In genomic region chr1:17502326-17502778, GRCh38 we compare ENCODE assay signal across 1 cellular context.
TF ChIP-seq lines count a peak whose summit lies in the region.

No MANE protein-coding gene starts in this region.

TF ChIP-seq in HepG2, 621 proteins besides CTCF, POLR2A, EP300 and RAD21 (continued from another document and continues in another):
- no peak for TF ChIP-seq ZHX2 (IDR thresholded peaks at IDR 0.05; ENCODE audit: low read depth)
- no peak for TF ChIP-seq ZHX2 (CRISPR knock-in tag; IDR thresholded peaks at IDR 0.05; ENCODE audit: borderline replicate concordance)
- TF ChIP-seq ZHX1 (CRISPR knock-in tag; IDR thresholded peaks at IDR 0.05; ENCODE audit: low read depth): no peak
- no peak for TF ChIP-seq ZNF616 (CRISPR knock-in tag; IDR thresholded peaks at IDR 0.05; ENCODE audit: low read depth)
- no peak for TF ChIP-seq ZNF703 (CRISPR knock-in tag; IDR thresholded peaks at IDR 0.05; ENCODE audit: borderline replicate concordance)
- no peak for TF ChIP-seq ZNF20 (CRISPR knock-in tag; IDR thresholded peaks at IDR 0.05)
- TF ChIP-seq ZNF710 (CRISPR knock-in tag; IDR thresholded peaks at IDR 0.05; ENCODE audit: borderline replicate concordance): no peak
- no peak for TF ChIP-seq ZNF781 (CRISPR knock-in tag; IDR thresholded peaks at IDR 0.05; ENCODE audit: borderline replicate concordance, not compliant biosample characterization)
- TF ChIP-seq SP140L (CRISPR knock-in tag; IDR thresholded peaks at IDR 0.05; ENCODE audit: borderline replicate concordance): no peak
- no peak for TF ChIP-seq ATF4 (CRISPR knock-in tag; IDR thresholded peaks at IDR 0.05)
- TF ChIP-seq THAP11 (CRISPR knock-in tag; IDR thresholded peaks at IDR 0.05): no peak
- TF ChIP-seq ZNF562 (CRISPR knock-in tag; IDR thresholded peaks at IDR 0.05; ENCODE audit: borderline replicate concordance): no peak
- TF ChIP-seq TERF1 (CRISPR knock-in tag; IDR thresholded peaks at IDR 0.05): no peak
- 0 out of 2 replicates have a peak, but pooled peaks have one; percentile 26 for TF ChIP-seq KDM5B (CRISPR knock-in tag; IDR thresholded peaks at IDR 0.05; ENCODE audit: borderline replicate concordance)
- no peak for TF ChIP-seq IKZF1 (IDR thresholded peaks at IDR 0.05)
- TF ChIP-seq, protein P1, sequence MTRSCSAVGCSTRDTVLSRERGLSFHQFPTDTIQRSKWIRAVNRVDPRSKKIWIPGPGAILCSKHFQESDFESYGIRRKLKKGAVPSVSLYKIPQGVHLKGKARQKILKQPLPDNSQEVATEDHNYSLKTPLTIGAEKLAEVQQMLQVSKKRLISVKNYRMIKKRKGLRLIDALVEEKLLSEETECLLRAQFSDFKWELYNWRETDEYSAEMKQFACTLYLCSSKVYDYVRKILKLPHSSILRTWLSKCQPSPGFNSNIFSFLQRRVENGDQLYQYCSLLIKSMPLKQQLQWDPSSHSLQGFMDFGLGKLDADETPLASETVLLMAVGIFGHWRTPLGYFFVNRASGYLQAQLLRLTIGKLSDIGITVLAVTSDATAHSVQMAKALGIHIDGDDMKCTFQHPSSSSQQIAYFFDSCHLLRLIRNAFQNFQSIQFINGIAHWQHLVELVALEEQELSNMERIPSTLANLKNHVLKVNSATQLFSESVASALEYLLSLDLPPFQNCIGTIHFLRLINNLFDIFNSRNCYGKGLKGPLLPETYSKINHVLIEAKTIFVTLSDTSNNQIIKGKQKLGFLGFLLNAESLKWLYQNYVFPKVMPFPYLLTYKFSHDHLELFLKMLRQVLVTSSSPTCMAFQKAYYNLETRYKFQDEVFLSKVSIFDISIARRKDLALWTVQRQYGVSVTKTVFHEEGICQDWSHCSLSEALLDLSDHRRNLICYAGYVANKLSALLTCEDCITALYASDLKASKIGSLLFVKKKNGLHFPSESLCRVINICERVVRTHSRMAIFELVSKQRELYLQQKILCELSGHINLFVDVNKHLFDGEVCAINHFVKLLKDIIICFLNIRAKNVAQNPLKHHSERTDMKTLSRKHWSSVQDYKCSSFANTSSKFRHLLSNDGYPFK (CRISPR knock-in tag; IDR thresholded peaks at IDR 0.05; ENCODE audit: borderline replicate concordance): no peak
- no peak for TF ChIP-seq ZIK1 (CRISPR knock-in tag; IDR thresholded peaks at IDR 0.05; ENCODE audit: borderline replicate concordance, low read depth)
- TF ChIP-seq KLF6 (CRISPR knock-in tag; IDR thresholded peaks at IDR 0.05): no peak
- no peak for TF ChIP-seq ATF5 (CRISPR knock-in tag; IDR thresholded peaks at IDR 0.05; ENCODE audit: low read depth)
- no peak for TF ChIP-seq SNAPC2 (CRISPR knock-in tag; IDR thresholded peaks at IDR 0.05)
- no peak for TF ChIP-seq FOSL1 (CRISPR knock-in tag; IDR thresholded peaks at IDR 0.05; ENCODE audit: borderline replicate concordance)
- TF ChIP-seq NAIF1 (CRISPR knock-in tag; IDR thresholded peaks at IDR 0.05; ENCODE audit: borderline replicate concordance): no peak
- TF ChIP-seq THYN1 (CRISPR knock-in tag; IDR thresholded peaks at IDR 0.05; ENCODE audit: borderline replicate concordance, low read depth): no peak
- no peak for TF ChIP-seq GLI4 (CRISPR knock-in tag; IDR thresholded peaks at IDR 0.05; ENCODE audit: borderline replicate concordance)
- TF ChIP-seq ARNTL (CRISPR knock-in tag; IDR thresholded peaks at IDR 0.05): no peak
- no peak for TF ChIP-seq ZNF724P (CRISPR knock-in tag; IDR thresholded peaks at IDR 0.05; ENCODE audit: borderline replicate concordance)
- TF ChIP-seq, protein P2, sequence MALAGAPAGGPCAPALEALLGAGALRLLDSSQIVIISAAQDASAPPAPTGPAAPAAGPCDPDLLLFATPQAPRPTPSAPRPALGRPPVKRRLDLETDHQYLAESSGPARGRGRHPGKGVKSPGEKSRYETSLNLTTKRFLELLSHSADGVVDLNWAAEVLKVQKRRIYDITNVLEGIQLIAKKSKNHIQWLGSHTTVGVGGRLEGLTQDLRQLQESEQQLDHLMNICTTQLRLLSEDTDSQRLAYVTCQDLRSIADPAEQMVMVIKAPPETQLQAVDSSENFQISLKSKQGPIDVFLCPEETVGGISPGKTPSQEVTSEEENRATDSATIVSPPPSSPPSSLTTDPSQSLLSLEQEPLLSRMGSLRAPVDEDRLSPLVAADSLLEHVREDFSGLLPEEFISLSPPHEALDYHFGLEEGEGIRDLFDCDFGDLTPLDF (CRISPR knock-in tag; IDR thresholded peaks at IDR 0.05): no peak
- no peak for TF ChIP-seq ZNF83 (CRISPR knock-in tag; IDR thresholded peaks at IDR 0.05; ENCODE audit: borderline replicate concordance)
- TF ChIP-seq ZNF44 (CRISPR knock-in tag; IDR thresholded peaks at IDR 0.05): no peak
- TF ChIP-seq STAT6 (CRISPR knock-in tag; IDR thresholded peaks at IDR 0.05; ENCODE audit: borderline replicate concordance): no peak
- no peak for TF ChIP-seq MAZ (IDR thresholded peaks at IDR 0.05; ENCODE audit: borderline replicate concordance, low read depth, low read length)
- no peak for TF ChIP-seq MAZ (CRISPR knock-in tag; IDR thresholded peaks at IDR 0.05; ENCODE audit: low read depth)
- TF ChIP-seq ZBTB44 (CRISPR knock-in tag; IDR thresholded peaks at IDR 0.05): no peak
- TF ChIP-seq STAG1 (CRISPR knock-in tag; IDR thresholded peaks at IDR 0.05): peak; percentile 94
- TF ChIP-seq TP53 (CRISPR knock-in tag; conservative IDR thresholded peaks at IDR 0.05): no peak
- TF ChIP-seq BRCA1 (CRISPR knock-in tag; IDR thresholded peaks at IDR 0.05): no peak
- TF ChIP-seq FOXC1 (CRISPR knock-in tag; IDR thresholded peaks at IDR 0.05; ENCODE audit: borderline replicate concordance): no peak
